In genomic region chr7:122092964-122093797, GRCh38 we compare ENCODE assay signal across 8 cellular contexts. TPM values are rescaled to one million over a fixed set of nuclear protein-coding genes. Genes with fewer than 3 reads are reported as not detected.
DNase-seq lines count a peak whose midpoint lies in the region; ATAC-seq lines count a peak whose summit lies in the region.

No MANE protein-coding gene starts in this region.

- H3K4me3 Mint-ChIP-seq in CD4-positive, CD25-positive, alpha-beta regulatory T cell: no peak overlapping the region

- H3K4me1 ChIP-seq in CD4-positive, CD25-positive, alpha-beta regulatory T cell (ENCODE audit: control insufficient read depth, insufficient read depth, low read length, poor library complexity, severe bottlenecking): no peaks in the 10 kb centered on the region
- H3K4me1 ChIP-seq in mesendoderm (ENCODE audit: control insufficient read depth, low read depth, low read length): no peaks in the 10 kb centered on the region

- no peak overlapping the region for H2AK5ac ChIP-seq in mesendoderm (ENCODE audit: low read length)

- H3K18ac ChIP-seq in mesendoderm (ENCODE audit: low read length): no peak overlapping the region

- H2BK15ac ChIP-seq in mesendoderm (replicated peaks; ENCODE audit: low read depth): no peak overlapping the region

- DNase-seq in CD4-positive, CD25-positive, alpha-beta regulatory T cell: peak; percentile 9 to 71 (median 56)
- DNase-seq in NCI-H2227 (lab: John Stamatoyannopoulos, UW; ENCODE audit: unreplicated experiment) (peak; percentile 63), mesendoderm (peak; percentile 84)
- peak; percentile 19 to 28 for DNase-seq in activated CD4-positive, alpha-beta T cell treated with anti-CD3 and anti-CD28 coated beads for 24 hours (ENCODE audit: low read depth in 2 of 2)
- DNase-seq in effector CD4-positive, alpha-beta T cell: peak; percentile 21
- DNase-seq in stimulated activated CD8-positive, alpha-beta memory T cell treated with anti-CD3 and anti-CD28 coated beads, Interleukin-7, amount 100 ng/mL, for 1 hour (ENCODE audit: low read depth in 2 of 2): peak; percentile 3 to 15

- no peaks in the 10 kb centered on the region for H3K36me3 ChIP-seq in CD4-positive, CD25-positive, alpha-beta regulatory T cell (ENCODE audit: control insufficient read depth, insufficient read depth, low read length)
- H3K36me3 ChIP-seq in mesendoderm (ENCODE audit: control insufficient read depth, insufficient read depth, low read length): no peaks in the 10 kb centered on the region

- no peak overlapping the region for H3K23ac ChIP-seq in mesendoderm (ENCODE audit: low read length)

- H3K27ac Mint-ChIP-seq in CD4-positive, CD25-positive, alpha-beta regulatory T cell: peak overlapping the region in 1 of 3 donors; percentile 64

- no peak overlapping the region for H2BK5ac ChIP-seq in mesendoderm (ENCODE audit: low read length)

- H3K4me1 Mint-ChIP-seq in CD4-positive, CD25-positive, alpha-beta regulatory T cell: peaks cover 3 to 4% (median 4%) of the 10 kb centered on the region in 4 donors

- H3K79me1 ChIP-seq in mesendoderm (ENCODE audit: low read length): no peaks in the 10 kb centered on the region

- no peak for ATAC-seq in CD4-positive, CD25-positive, alpha-beta regulatory T cell (ENCODE audit: low read depth in 2 of 2)
- ATAC-seq in GM19043 (IDR thresholded peaks at IDR 0.05; ENCODE audit: low read depth, unreplicated experiment) (peak; percentile 92), HG03280 (IDR thresholded peaks at IDR 0.05; ENCODE audit: unreplicated experiment) (peak; percentile 94)

- WGBS in mesendoderm (ENCODE audit: extremely low coverage, insufficient coverage, low lambda C conversion rate): no CpG with 5 or more reads among the region's 6 CpGs

- no peaks in the 10 kb centered on the region for H3K79me2 ChIP-seq in mesendoderm (ENCODE audit: control insufficient read depth, insufficient read depth, low read length)

- H3K27me3 Mint-ChIP-seq in CD4-positive, CD25-positive, alpha-beta regulatory T cell: no peaks in the 10 kb centered on the region

- no peak overlapping the region for H3K56ac ChIP-seq in mesendoderm (ENCODE audit: low read length)

- H3K4me3 ChIP-seq in CD4-positive, CD25-positive, alpha-beta regulatory T cell (ENCODE audit: low read depth, low read length): no peak overlapping the region
- H3K4me3 ChIP-seq in mesendoderm (ENCODE audit: low read length): no peak overlapping the region

- H3K27me3 ChIP-seq in CD4-positive, CD25-positive, alpha-beta regulatory T cell (ENCODE audit: control insufficient read depth, insufficient read depth, low read length): no peaks in the 10 kb centered on the region
- H3K27me3 ChIP-seq in mesendoderm (ENCODE audit: insufficient read depth, low read length, poor library complexity): no peaks in the 10 kb centered on the region

- H4K5ac ChIP-seq in mesendoderm (ENCODE audit: low read length): no peak overlapping the region

- peaks cover 0 to 2% (median 0%) of the 10 kb centered on the region in 7 donors for H3K9me3 Mint-ChIP-seq in CD4-positive, CD25-positive, alpha-beta regulatory T cell

- peaks cover 7% of the 10 kb centered on the region for H3K36me3 Mint-ChIP-seq in CD4-positive, CD25-positive, alpha-beta regulatory T cell

- H3K9me3 ChIP-seq in CD4-positive, CD25-positive, alpha-beta regulatory T cell (ENCODE audit: control insufficient read depth in 2 of 2, low read length in 2 of 2): no peaks in the 10 kb centered on the region

- H2BK120ac ChIP-seq in mesendoderm (ENCODE audit: low read depth, low read length): no peak overlapping the region

- no peak overlapping the region for H3K4me2 ChIP-seq in mesendoderm (ENCODE audit: low read length)

- no peak overlapping the region for H3K4ac ChIP-seq in mesendoderm (ENCODE audit: low read depth, low read length)

- H4K8ac ChIP-seq in mesendoderm (ENCODE audit: low read depth, low read length): no peak overlapping the region

- H3K9ac ChIP-seq in mesendoderm (ENCODE audit: low read length): no peak overlapping the region

- H3K27ac ChIP-seq in CD4-positive, CD25-positive, alpha-beta regulatory T cell (ENCODE audit: insufficient read depth, low read length, poor library complexity, severe bottlenecking): no peak overlapping the region
- no peak overlapping the region for H3K27ac ChIP-seq in mesendoderm (ENCODE audit: low read depth, low read length)

RNA-seq across cellular contexts. Expression of gene AASS, which starts 50.9 kb away (rescaled TPM):
- total RNA-seq in CD4-positive, CD25-positive, alpha-beta regulatory T cell: 3.1 TPM
- polyA plus RNA-seq in CD4-positive, CD25-positive, alpha-beta regulatory T cell: 1 to 10 TPM; 1.2 to 2.5 (median 1.5) TPM
- polyA plus RNA-seq in mesendoderm (2013, experiment 1 of 2): 52.1 TPM
- polyA plus RNA-seq in mesendoderm (2013, experiment 2 of 2): 54.2 TPM

Comparison
In these comparisons a context has a peak if more than half of its experiments do, and no peak if none do; other contexts are left out.
1. ATAC-seq: peak in GM19043 (single experiment) and HG03280 (single experiment); none in CD4-positive, CD25-positive, alpha-beta regulatory T cell (0 of 2).
2. DNase-seq: peak in every context shown above with its lines; median percentile 84 in mesendoderm; 63 in NCI-H2227; 56 in CD4-positive, CD25-positive, alpha-beta regulatory T cell; 24 in activated CD4-positive, alpha-beta T cell treated with anti-CD3 and anti-CD28 coated beads for 24 hours; 21 in effector CD4-positive, alpha-beta T cell; 9 in stimulated activated CD8-positive, alpha-beta memory T cell treated with anti-CD3 and anti-CD28 coated beads, Interleukin-7, amount 100 ng/mL, for 1 hour.